Comparison of ENCODE assay signal across 1 cellular context in the genomic region with DNA sequence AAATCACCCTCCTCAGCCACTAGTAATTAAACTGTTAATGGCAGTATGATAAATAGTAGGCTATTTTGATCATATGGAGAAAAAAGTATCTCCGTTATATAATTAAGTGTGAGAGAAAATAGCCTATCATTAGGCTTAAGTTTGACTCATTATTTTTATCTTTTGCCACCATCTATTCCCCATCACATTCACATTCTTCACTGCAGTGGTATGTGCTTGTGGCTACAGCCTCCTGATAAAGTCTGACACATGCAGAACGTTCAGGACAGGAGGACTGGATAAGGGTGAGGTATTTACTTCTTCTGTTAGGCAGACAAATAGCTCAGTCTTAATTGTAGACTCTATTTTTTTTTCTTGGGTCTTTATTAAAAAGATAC.
TF ChIP-seq lines count a peak whose summit lies in the region.

No MANE protein-coding gene starts in this region.

TF ChIP-seq in WTC11, 78 proteins besides CTCF, POLR2A, EP300 and RAD21 (continued from another document):
- TF ChIP-seq, protein P1, sequence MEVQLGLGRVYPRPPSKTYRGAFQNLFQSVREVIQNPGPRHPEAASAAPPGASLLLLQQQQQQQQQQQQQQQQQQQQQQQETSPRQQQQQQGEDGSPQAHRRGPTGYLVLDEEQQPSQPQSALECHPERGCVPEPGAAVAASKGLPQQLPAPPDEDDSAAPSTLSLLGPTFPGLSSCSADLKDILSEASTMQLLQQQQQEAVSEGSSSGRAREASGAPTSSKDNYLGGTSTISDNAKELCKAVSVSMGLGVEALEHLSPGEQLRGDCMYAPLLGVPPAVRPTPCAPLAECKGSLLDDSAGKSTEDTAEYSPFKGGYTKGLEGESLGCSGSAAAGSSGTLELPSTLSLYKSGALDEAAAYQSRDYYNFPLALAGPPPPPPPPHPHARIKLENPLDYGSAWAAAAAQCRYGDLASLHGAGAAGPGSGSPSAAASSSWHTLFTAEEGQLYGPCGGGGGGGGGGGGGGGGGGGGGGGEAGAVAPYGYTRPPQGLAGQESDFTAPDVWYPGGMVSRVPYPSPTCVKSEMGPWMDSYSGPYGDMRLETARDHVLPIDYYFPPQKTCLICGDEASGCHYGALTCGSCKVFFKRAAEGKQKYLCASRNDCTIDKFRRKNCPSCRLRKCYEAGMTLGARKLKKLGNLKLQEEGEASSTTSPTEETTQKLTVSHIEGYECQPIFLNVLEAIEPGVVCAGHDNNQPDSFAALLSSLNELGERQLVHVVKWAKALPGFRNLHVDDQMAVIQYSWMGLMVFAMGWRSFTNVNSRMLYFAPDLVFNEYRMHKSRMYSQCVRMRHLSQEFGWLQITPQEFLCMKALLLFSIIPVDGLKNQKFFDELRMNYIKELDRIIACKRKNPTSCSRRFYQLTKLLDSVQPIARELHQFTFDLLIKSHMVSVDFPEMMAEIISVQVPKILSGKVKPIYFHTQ (CRISPR knock-in tag; IDR thresholded peaks at IDR 0.05), result no peak
- TF ChIP-seq, protein P2, sequence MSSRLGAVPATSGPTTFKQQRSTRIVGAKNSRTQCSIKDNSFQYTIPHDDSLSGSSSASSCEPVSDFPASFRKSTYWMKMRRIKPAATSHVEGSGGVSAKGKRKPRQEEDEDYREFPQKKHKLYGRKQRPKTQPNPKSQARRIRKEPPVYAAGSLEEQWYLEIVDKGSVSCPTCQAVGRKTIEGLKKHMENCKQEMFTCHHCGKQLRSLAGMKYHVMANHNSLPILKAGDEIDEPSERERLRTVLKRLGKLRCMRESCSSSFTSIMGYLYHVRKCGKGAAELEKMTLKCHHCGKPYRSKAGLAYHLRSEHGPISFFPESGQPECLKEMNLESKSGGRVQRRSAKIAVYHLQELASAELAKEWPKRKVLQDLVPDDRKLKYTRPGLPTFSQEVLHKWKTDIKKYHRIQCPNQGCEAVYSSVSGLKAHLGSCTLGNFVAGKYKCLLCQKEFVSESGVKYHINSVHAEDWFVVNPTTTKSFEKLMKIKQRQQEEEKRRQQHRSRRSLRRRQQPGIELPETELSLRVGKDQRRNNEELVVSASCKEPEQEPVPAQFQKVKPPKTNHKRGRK (CRISPR knock-in tag; IDR thresholded peaks at IDR 0.05; ENCODE audit: borderline replicate concordance), result no peak
